In the genomic region with DNA sequence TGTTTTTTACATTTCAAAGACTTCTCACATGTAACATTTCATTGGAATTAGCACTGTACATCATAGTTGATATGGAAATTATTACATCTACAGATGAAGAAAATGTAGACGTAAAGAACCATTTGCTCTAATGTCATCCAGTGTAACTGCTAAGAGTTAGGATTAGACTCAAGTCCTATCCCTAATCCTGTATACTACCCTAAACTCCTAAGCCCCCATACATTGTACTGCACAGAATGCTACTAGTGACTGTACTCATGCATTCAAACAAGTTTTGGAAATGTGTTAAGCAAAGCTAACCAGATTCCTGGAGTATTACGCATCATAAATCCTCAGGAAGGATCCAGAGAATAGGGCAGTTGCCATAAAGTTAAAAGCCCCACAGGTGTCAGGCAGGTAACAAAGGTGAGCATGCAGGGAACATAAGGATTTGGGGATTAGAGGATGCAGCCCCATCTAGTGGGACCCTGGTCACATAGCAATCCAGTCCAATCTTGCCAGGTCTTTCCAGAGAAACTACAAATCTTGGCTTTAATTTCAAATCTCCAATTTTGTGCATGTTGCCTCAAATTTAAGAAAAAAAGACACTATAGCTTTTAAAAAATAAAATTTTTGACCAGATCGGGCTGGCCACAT, we compare ENCODE assay signal across 9 cellular contexts. TPM values are rescaled to one million over a fixed set of nuclear protein-coding genes. Genes with fewer than 3 reads are reported as not detected.
DNase-seq lines count a peak whose midpoint lies in the region; ATAC-seq, FAIRE-seq and TF ChIP-seq lines count a peak whose summit lies in the region.
"Had no signal": no experiment of that assay in that cellular context is flagged by ENCODE, and none has a peak within 500 bp of the region (broad histone marks: within the 10 kb centered on the region; RNA-seq: fewer than 3 reads in every experiment).

No MANE protein-coding gene starts in this region.

- H3K9me3 ChIP-seq in HepG2 (ENCODE audit: low read length), result no peaks in the 10 kb centered on the region

- no peak overlapping the region for H3K4me3 ChIP-seq in HepG2 (replicated peaks in 1 of 3; ENCODE audit: insufficient read depth in 1 of 3, low read depth in 2 of 3, low read length in 3 of 3)

- H3K36me3 Mint-ChIP-seq in activated T-cell treated with anti-CD3 and anti-CD28 coated beads, Interleukin-2, amount 50 U/mL, for 72 hours (ENCODE audit: insufficient read depth in 2 of 2), result peaks cover 5 to 9% of the 10 kb centered on the region in 2 donors

- H2AFZ ChIP-seq in HepG2 (ENCODE audit: low read length), result no peak overlapping the region

- no peak for TF ChIP-seq EP300 in HepG2 (IDR thresholded peaks at IDR 0.05; ENCODE audit: low read depth in 2 of 2, low read length in 2 of 2)
- TF ChIP-seq EP300 in HepG2 (CRISPR knock-in tag; IDR thresholded peaks at IDR 0.05; ENCODE audit: borderline replicate concordance), result no peak

- in situ Hi-C loops in HepG2 (cut with HindIII; ENCODE audit: extremely low pct_ligation_motif_present, low pct_unique_long_range_greater_than_20kb), result no loop called here

- no TSS peak for BruUV-seq in HepG2 (replicated peaks; lab: Mats Ljungman, UMichigan)

- H3K9me3 Mint-ChIP-seq in activated T-cell treated with anti-CD3 and anti-CD28 coated beads, Interleukin-2, amount 50 U/mL, for 72 hours, result peaks cover 2 to 4% of the 10 kb centered on the region in 2 donors

- TF ChIP-seq POLR2A in HepG2 (IDR thresholded peaks at IDR 0.05; ENCODE audit: insufficient read depth in 1 of 2, low read depth in 2 of 2, low read length in 2 of 2), result no peak

- H3K9ac ChIP-seq in HepG2 (ENCODE audit: insufficient read depth, low read depth, low read length), result no peak overlapping the region

- ATAC-seq in HG03196 (IDR thresholded peaks at IDR 0.05; ENCODE audit: unreplicated experiment) (peak; percentile 34), HepG2 (peak; percentile 77)
- ATAC-seq in activated T-cell treated with anti-CD3 and anti-CD28 coated beads, Interleukin-2, amount 50 U/mL, for 72 hours (replicated peaks in 1 of 2), result no peak

- CTCF ChIA-PET in HepG2 (lab: Yijun Ruan, JAX; ENCODE audit: low intra/inter-chr PET ratio, low total read pairs), result no interaction called here

- H3K79me2 ChIP-seq in HepG2 (ENCODE audit: insufficient read depth, low read length), result no peaks in the 10 kb centered on the region

- no peaks in the 10 kb centered on the region for H3K27me3 Mint-ChIP-seq in activated T-cell treated with anti-CD3 and anti-CD28 coated beads, Interleukin-2, amount 50 U/mL, for 72 hours (ENCODE audit: low read depth)

- POLR2A ChIA-PET in HepG2 (lab: Yijun Ruan, JAX), result no interaction called here

- DNase-seq in D721Med (ENCODE audit: insufficient read length, low spot score) (no peak), HepG2 (ENCODE audit: low spot score) (no peak)
- DNase-seq in activated T-cell treated with anti-CD3 and anti-CD28 coated beads, Interleukin-2, amount 50 U/mL, for 72 hours, result no peak
- no peak for DNase-seq in activated T-cell treated with anti-CD3 and anti-CD28 coated beads, Interleukin-2, amount 50 U/mL, for 48 hours
- DNase-seq in stimulated activated CD8-positive, alpha-beta memory T cell treated with anti-CD3 and anti-CD28 coated beads, Interleukin-4, amount 100 ng/mL, for 48 hours, result no peak
- no peak for DNase-seq in activated CD8-positive, alpha-beta memory T cell treated with anti-CD3 and anti-CD28 coated beads for 24 hours

- TF ChIP-seq RAD21 in HepG2 (CRISPR knock-in tag; IDR thresholded peaks at IDR 0.05), result no peak

- FAIRE-seq in D721Med (lab: Jason Lieb, UNC) (no peak), HepG2 (lab: Jason Lieb, UNC) (peak; percentile 83)

- H3K4me1 Mint-ChIP-seq in activated T-cell treated with anti-CD3 and anti-CD28 coated beads, Interleukin-2, amount 50 U/mL, for 72 hours (ENCODE audit: low read depth), result peaks cover 85% of the 10 kb centered on the region

- 75% methylated on average over 3 of the region's 3 CpGs for WGBS in HepG2 (ENCODE audit: low lambda C conversion rate)

- H4K20me1 ChIP-seq in HepG2 (ENCODE audit: insufficient read depth, low read length), result no peaks in the 10 kb centered on the region

- no peaks in the 10 kb centered on the region; a peak in 1 of 5 replicates for H3K27me3 ChIP-seq in HepG2 (ENCODE audit: control insufficient read depth in 1 of 2, insufficient read depth in 2 of 2, low read length in 2 of 2)

- no peak overlapping the region for H3K4me2 ChIP-seq in HepG2 (ENCODE audit: low read depth, low read length)

- H3K27ac ChIP-seq in VCaP (peak overlapping the region; percentile 98), HepG2 (ENCODE audit: extremely low read length, insufficient read depth, low read length) (no peak overlapping the region)

- intact Hi-C loops in HepG2 (cut with micrococcal nuclease; ENCODE audit: unreplicated experiment), result no loop called here

- H3K4me3 Mint-ChIP-seq in activated T-cell treated with anti-CD3 and anti-CD28 coated beads, Interleukin-2, amount 50 U/mL, for 72 hours, result no peak overlapping the region

- TF ChIP-seq CTCF in D721Med (IDR thresholded peaks at IDR 0.05; ENCODE audit: insufficient read depth, missing control alignments) (peak; percentile 51), VCaP (conservative IDR thresholded peaks at IDR 0.05) (peak; percentile 88), HepG2 (CRISPR knock-in tag; IDR thresholded peaks at IDR 0.05) (peak; percentile 79)

- H3K27ac Mint-ChIP-seq in activated T-cell treated with anti-CD3 and anti-CD28 coated beads, Interleukin-2, amount 50 U/mL, for 72 hours, result no peak overlapping the region

- H3K4me1 ChIP-seq in HepG2 (ENCODE audit: insufficient read depth, low read length), result peaks cover 5% of the 10 kb centered on the region

- H3K36me3 ChIP-seq in HepG2 (replicated peaks in 1 of 2; ENCODE audit: control insufficient read depth in 1 of 2, insufficient read depth in 2 of 2, low read length in 2 of 2), result no peaks in the 10 kb centered on the region; a peak in 1 of 5 replicates

TF ChIP-seq in HepG2, 621 proteins besides CTCF, POLR2A, EP300 and RAD21 (continues in another document):
- TF ChIP-seq ZNF678 (CRISPR knock-in tag; IDR thresholded peaks at IDR 0.05) (no peak), ZNF354B (CRISPR knock-in tag; IDR thresholded peaks at IDR 0.05) (0 out of 2 replicates have a peak, but pooled peaks have one; percentile 31), SP1 (IDR thresholded peaks at IDR 0.05) (no peak), SP1 (CRISPR knock-in tag; IDR thresholded peaks at IDR 0.05) (no peak), ZEB1 (IDR thresholded peaks at IDR 0.05; ENCODE audit: insufficient replicate concordance, low read depth) (peak; percentile 67), RNF2 (conservative IDR thresholded peaks at IDR 0.05; ENCODE audit: low read depth) (no peak), ZNF234 (CRISPR knock-in tag; conservative IDR thresholded peaks at IDR 0.05) (no peak), ZNF20 (CRISPR knock-in tag; IDR thresholded peaks at IDR 0.05) (no peak), SMC3 (IDR thresholded peaks at IDR 0.05; ENCODE audit: low read length) (peak; percentile 56)
- TF ChIP-seq, protein P1, sequence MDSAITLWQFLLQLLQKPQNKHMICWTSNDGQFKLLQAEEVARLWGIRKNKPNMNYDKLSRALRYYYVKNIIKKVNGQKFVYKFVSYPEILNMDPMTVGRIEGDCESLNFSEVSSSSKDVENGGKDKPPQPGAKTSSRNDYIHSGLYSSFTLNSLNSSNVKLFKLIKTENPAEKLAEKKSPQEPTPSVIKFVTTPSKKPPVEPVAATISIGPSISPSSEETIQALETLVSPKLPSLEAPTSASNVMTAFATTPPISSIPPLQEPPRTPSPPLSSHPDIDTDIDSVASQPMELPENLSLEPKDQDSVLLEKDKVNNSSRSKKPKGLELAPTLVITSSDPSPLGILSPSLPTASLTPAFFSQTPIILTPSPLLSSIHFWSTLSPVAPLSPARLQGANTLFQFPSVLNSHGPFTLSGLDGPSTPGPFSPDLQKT (CRISPR knock-in tag; IDR thresholded peaks at IDR 0.05; ENCODE audit: borderline replicate concordance), result no peak

RNA-seq across cellular contexts. Expression of a gene that starts 32.0 kb away (rescaled TPM):
- total RNA-seq in HepG2 (2016; rRNA removed; fragmentation: Illumina TruSeq; extraction: Trizol), result 0.77 and 0.93 TPM in 2 replicates
- 0.30 and 0.62 TPM in 2 replicates for total RNA-seq in HepG2 (2016; cell fraction: cytosol; rRNA removed; fragmentation: Illumina TruSeq; extraction: Trizol; ENCODE audit: low read depth)
- 0.62 and 1.00 TPM in 2 replicates for total RNA-seq in HepG2 (2016; cell fraction: insoluble cytoplasmic fraction; rRNA removed; fragmentation: Illumina TruSeq; extraction: Trizol)
- 0.10 and 0.83 TPM in 2 replicates for total RNA-seq in HepG2 (2016; cell fraction: membrane; rRNA removed; fragmentation: Illumina TruSeq; extraction: Trizol)
- 1.2 TPM in 2 replicates for total RNA-seq in HepG2 (2016; cell fraction: nucleus; rRNA removed; fragmentation: Illumina TruSeq; extraction: Trizol)
- 12.3 and 14.1 TPM in 2 replicates for polyA plus RNA-seq in HepG2 (2011; rRNA removed)
- 8.6 and 13.6 TPM in 2 replicates for polyA plus RNA-seq in HepG2 (2011; cell fraction: cytosol; rRNA removed)
- polyA plus RNA-seq in HepG2 (2011; cell fraction: nucleus; rRNA removed), result 7.1 and 8.7 TPM in 2 replicates
- 3.6 and 4.1 TPM in 2 replicates for polyA plus RNA-seq in HepG2 (2012)
- polyA plus RNA-seq in HepG2 (2016; cell fraction: cytosol; fragmentation: Illumina TruSeq; extraction: Trizol; ENCODE audit: low read depth), result 0.14 TPM in 1 of 2 replicates, not detected in the other
- 0.26 and 0.29 TPM in 2 replicates for polyA plus RNA-seq in HepG2 (2016; cell fraction: insoluble cytoplasmic fraction; fragmentation: Illumina TruSeq; extraction: Trizol; ENCODE audit: low read depth)
- not detected in 2 replicates for polyA plus RNA-seq in HepG2 (2016; cell fraction: membrane; fragmentation: Illumina TruSeq; extraction: Trizol; ENCODE audit: low read depth)
- 1.1 TPM in 1 of 2 replicates, not detected in the other for polyA plus RNA-seq in HepG2 (2016; cell fraction: nucleus; fragmentation: Illumina TruSeq; extraction: Trizol; ENCODE audit: insufficient read depth, low read depth)
- 0.26 and 32.4 TPM in 2 replicates for polyA minus RNA-seq in HepG2 (2011; rRNA and poly(A)+ RNA removed; ENCODE audit: low replicate concordance)
- 9.6 and 11.2 TPM in 2 replicates for polyA minus RNA-seq in HepG2 (2011; cell fraction: cytosol; rRNA and poly(A)+ RNA removed)
- polyA minus RNA-seq in HepG2 (2011; cell fraction: nucleus; rRNA and poly(A)+ RNA removed), result 15.2 and 22.1 TPM in 2 replicates
- 1 to 10 TPM; 2.6 to 2.7 TPM for total RNA-seq in activated T-cell treated with anti-CD3 and anti-CD28 coated beads, Interleukin-2, amount 50 U/mL, for 72 hours
- total RNA-seq: dermis microvascular lymphatic vessel endothelial cell had no signal

Comparison
In these comparisons a context has a peak if more than half of its experiments do, and no peak if none do; other contexts are left out.
1. ATAC-seq: peak in HG03196 (single experiment) and HepG2 (single experiment); none in activated T-cell treated with anti-CD3 and anti-CD28 coated beads, Interleukin-2, amount 50 U/mL, for 72 hours (0 of 2).
2. Peak in every context shown above with its lines, with median percentiles within 50 percentile points of each other: CTCF ChIP-seq.